In genomic region chrX:102125436-102125835, GRCh38 we compare ENCODE assay signal across 11 cellular contexts. TPM values are rescaled to one million over a fixed set of nuclear protein-coding genes. Genes with fewer than 3 reads are reported as not detected.
DNase-seq lines count a peak whose midpoint lies in the region; ATAC-seq and TF ChIP-seq lines count a peak whose summit lies in the region.
"Not testable (repeated sequence)": the region's sequence is repeated elsewhere in the genome, so short reads cannot be mapped to it uniquely, and the experiment has no call there.
"Had no signal": no experiment of that assay in that cellular context is flagged by ENCODE, and none has a peak within 500 bp of the region (broad histone marks: within the 10 kb centered on the region; RNA-seq: fewer than 3 reads in every experiment).

Gene TCEAL2 (plus strand): TSS chrX:102125679. CDS start chrX:102126831, 1,152 bp downstream.

- H3K9me3 ChIP-seq in CD4-positive, alpha-beta T cell (ENCODE audit: control insufficient read depth, low read length); T-helper 17 cell (ENCODE audit: control insufficient read depth, low read length, poor library complexity, severe bottlenecking); endodermal cell (ENCODE audit: control insufficient read depth, low read length); parathyroid adenoma (ENCODE audit: control insufficient read depth, low read length); stomach smooth muscle (ENCODE audit: control insufficient read depth in 2 of 2, low read length in 2 of 2): not testable (repeated sequence)

- WGBS in endodermal cell (ENCODE audit: insufficient coverage in 1 of 2, insufficient read length in 1 of 2), 2 experiments = 0 to 20% methylated on average over 1 to 11 of the region's 38 CpGs

- H3K4me2 ChIP-seq in parathyroid adenoma (ENCODE audit: low read length) = peak within 1 kb of the TSS; percentile 58

- H3K27me3 ChIP-seq in CD4-positive, alpha-beta T cell (ENCODE audit: control insufficient read depth, insufficient read depth, low read length) = peaks cover 10% of the 10 kb centered on the region
- peaks cover 22% of the 10 kb centered on the region for H3K27me3 ChIP-seq in endodermal cell (ENCODE audit: control insufficient read depth, insufficient read depth, low read length, poor library complexity, severe bottlenecking)
- not testable (repeated sequence) for H3K27me3 ChIP-seq in parathyroid adenoma (ENCODE audit: control insufficient read depth, insufficient read depth, low read length); stomach smooth muscle (ENCODE audit: control insufficient read depth in 1 of 2, insufficient read depth in 2 of 2, low read length in 2 of 2)

- H2AFZ ChIP-seq in parathyroid adenoma = peak within 1 kb of the TSS; percentile 89

- not testable (repeated sequence) for H3K4me1 Mint-ChIP-seq in CD4-positive, alpha-beta T cell (ENCODE audit: low read depth); endodermal cell
- peaks cover 10% of the 10 kb centered on the region for H3K4me1 Mint-ChIP-seq in T-helper 17 cell

- intact Hi-C loops in CD4-positive, alpha-beta T cell (cut with DNase I, micrococcal nuclease) = loop anchor here in 1 of 2 experiments (10.0 kb wide), 1 partner anchor 739 kb away; no protein-coding TSS in a partner anchor

- H3K27ac Mint-ChIP-seq in CD4-positive, alpha-beta T cell; T-helper 17 cell; endodermal cell: not testable (repeated sequence)
- peak within 1 kb of the TSS in 1 of 2 donors; percentile 47 for H3K27ac Mint-ChIP-seq in activated naive CD4-positive, alpha-beta T cell treated with anti-CD3 and anti-CD28 coated beads, Interleukin-2, amount 50 U/mL, for 72 hours

- not testable (repeated sequence) for ATAC-seq in CD4-positive, alpha-beta T cell (ENCODE audit: poor library complexity)
- ATAC-seq in T-helper 17 cell = peak; percentile 62
- peak; percentile 43 to 45 for ATAC-seq in activated naive CD4-positive, alpha-beta T cell treated with anti-CD3 and anti-CD28 coated beads, Interleukin-2, amount 50 U/mL, for 72 hours

- H3K36me3 ChIP-seq in endodermal cell (ENCODE audit: control insufficient read depth, insufficient read depth, low read length); parathyroid adenoma (ENCODE audit: control insufficient read depth, insufficient read depth, low read length); stomach smooth muscle (ENCODE audit: control insufficient read depth in 2 of 2, insufficient read depth in 2 of 2, low read length in 2 of 2): not testable (repeated sequence)

- H3K9ac ChIP-seq in endodermal cell (ENCODE audit: extremely low read depth, low read length, poor library complexity, severe bottlenecking); parathyroid adenoma: not testable (repeated sequence)
- peak within 1 kb of the TSS; percentile 55 to 76 for H3K9ac ChIP-seq in stomach smooth muscle (ENCODE audit: low read length in 2 of 2)

- H3K9me3 Mint-ChIP-seq in CD4-positive, alpha-beta T cell; activated naive CD4-positive, alpha-beta T cell treated with anti-CD3 and anti-CD28 coated beads, Interleukin-2, amount 50 U/mL, for 72 hours: not testable (repeated sequence)
- H3K9me3 Mint-ChIP-seq in endodermal cell = peaks cover 33% of the 10 kb centered on the region

- not testable (repeated sequence) for TF ChIP-seq CTCF in CD4-positive, alpha-beta T cell (IDR thresholded peaks at IDR 0.05); endodermal cell (conservative IDR thresholded peaks at IDR 0.05); parathyroid adenoma (IDR thresholded peaks at IDR 0.05)

- CTCF ChIA-PET in CD4-positive, alpha-beta T cell (lab: Charles Lee) = not testable (repeated sequence)

- DNase-seq in CD4-positive, alpha-beta T cell = peak in 1 of 10 experiments; percentile 11
- DNase-seq in NCI-H1105 treated with DMSO at 0.1 percent for 48 hours (lab: John Stamatoyannopoulos, UW) = peak; percentile 52
- peak in 1 of 3 donors; percentile 12 for DNase-seq in T-helper 17 cell
- peak in 1 of 2 donors; percentile 2 for DNase-seq in activated naive CD4-positive, alpha-beta T cell treated with anti-CD3 and anti-CD28 coated beads, Interleukin-2, amount 50 U/mL, for 72 hours (ENCODE audit: low spot score in 2 of 2)
- DNase-seq in endodermal cell = peak; percentile 70
- DNase-seq in left kidney (ENCODE audit: low read depth, low spot score) = peak; percentile 70

- H3K27ac ChIP-seq in CD4-positive, alpha-beta T cell (ENCODE audit: low read depth, low read length); endodermal cell (ENCODE audit: low read depth, low read length): not testable (repeated sequence)
- peak within 1 kb of the TSS; percentile 70 for H3K27ac ChIP-seq in parathyroid adenoma
- H3K27ac ChIP-seq in stomach smooth muscle (ENCODE audit: low read length) = peak within 1 kb of the TSS; percentile 37

- peaks cover 55% of the 10 kb centered on the region for H3K27me3 Mint-ChIP-seq in CD4-positive, alpha-beta T cell
- peaks cover 29% of the 10 kb centered on the region for H3K27me3 Mint-ChIP-seq in T-helper 17 cell
- peaks cover 47% of the 10 kb centered on the region for H3K27me3 Mint-ChIP-seq in endodermal cell (ENCODE audit: insufficient read depth)

- POLR2A ChIA-PET in CD4-positive, alpha-beta T cell (lab: Charles Lee) = not testable (repeated sequence)

- H3K4me1 ChIP-seq in endodermal cell (ENCODE audit: control insufficient read depth, insufficient read depth, low read length); parathyroid adenoma; stomach smooth muscle (ENCODE audit: control insufficient read depth, insufficient read depth, low read length): not testable (repeated sequence)

- H3K4me3 ChIP-seq in endodermal cell (ENCODE audit: low read length) = peak within 1 kb of the TSS; percentile 68
- peak within 1 kb of the TSS; percentile 34 for H3K4me3 ChIP-seq in parathyroid adenoma (ENCODE audit: low read depth, low read length)
- peak within 1 kb of the TSS; percentile 65 to 68 for H3K4me3 ChIP-seq in stomach smooth muscle (ENCODE audit: low read length in 2 of 2)

- H3K4me3 Mint-ChIP-seq in CD4-positive, alpha-beta T cell = peak within 1 kb of the TSS; percentile 70
- H3K4me3 Mint-ChIP-seq in T-helper 17 cell = peak within 1 kb of the TSS; percentile 77
- peak within 1 kb of the TSS; percentile 55 for H3K4me3 Mint-ChIP-seq in endodermal cell

- H3K36me3 Mint-ChIP-seq in CD4-positive, alpha-beta T cell (ENCODE audit: low read depth); T-helper 17 cell (ENCODE audit: low read depth); activated naive CD4-positive, alpha-beta T cell treated with anti-CD3 and anti-CD28 coated beads, Interleukin-2, amount 50 U/mL, for 72 hours; endodermal cell (ENCODE audit: low read depth): not testable (repeated sequence)

- not testable (repeated sequence) for H3K79me2 ChIP-seq in parathyroid adenoma

RNA-seq across cellular contexts. Expression of gene TCEAL2, which starts in this region (rescaled TPM):
- total RNA-seq in CD4-positive, alpha-beta T cell = 1 to 10 TPM in 1 of 2 experiments, under 1 TPM in 1; 0.59 to 1.2 TPM
- total RNA-seq in T-helper 17 cell (1 to 10 TPM in 1 of 2 donors, not detected in 1; 1.1 TPM), endodermal cell (10 to 100 TPM in 1 of 2 donors, 1 to 10 TPM in 1; 3.5 to 11.7 TPM)
- total RNA-seq in activated naive CD4-positive, alpha-beta T cell treated with anti-CD3 and anti-CD28 coated beads, Interleukin-2, amount 50 U/mL, for 72 hours = not detected
- 7.4 TPM for polyA plus RNA-seq in endodermal cell (2013, experiment 1 of 2)
- 5.4 TPM for polyA plus RNA-seq in endodermal cell (2013, experiment 2 of 2)
- total RNA-seq: GM12878, myocyte had no signal
- polyA plus RNA-seq: AG04450, GM12878 had no signal

Comparison
In these comparisons a context has a peak if more than half of its experiments do, and no peak if none do; other contexts are left out.
1. Peak in ATAC-seq in activated naive CD4-positive, alpha-beta T cell treated with anti-CD3 and anti-CD28 coated beads, Interleukin-2, amount 50 U/mL, for 72 hours; RNA of the gene not detected or under 1 TPM.